Comparison of ENCODE assay signal across 8 cellular contexts in genomic region chr10:124417846-124418725, GRCh38. TPM values are rescaled to one million over a fixed set of nuclear protein-coding genes. Genes with fewer than 3 reads are reported as not detected.
DNase-seq lines count a peak whose midpoint lies in the region; ATAC-seq and FAIRE-seq lines count a peak whose summit lies in the region.

No MANE protein-coding gene starts in this region.

- peak overlapping the region; percentile 94 for H3K4me3 ChIP-seq in BLaER1

- peak overlapping the region; percentile 89 for H3K4me2 ChIP-seq in BLaER1

- intact Hi-C loops in left ventricle myocardium superior (cut with micrococcal nuclease) (no loop called here), posterior cingulate gyrus (cut with DNase I) (loop anchor here (5.0 kb wide), 1 partner anchor 44 kb away; the partner anchor contains the start of gene LHPP)

- ATAC-seq in GM19455 (IDR thresholded peaks at IDR 0.05; ENCODE audit: unreplicated experiment) (peak; percentile 26), left ventricle myocardium superior (peak; percentile 74)

- H3K9me3 ChIP-seq in BLaER1: no peaks in the 10 kb centered on the region

- DNase-seq in HK-2 (ENCODE audit: unreplicated experiment) (peak; percentile 74), SW480 (ENCODE audit: low spot score) (peak; percentile 37), amniotic stem cell (lab: John Stamatoyannopoulos, UW) (peak; percentile 55), left ventricle myocardium superior (peak; percentile 76), posterior cingulate gyrus (peak; percentile 57 to 95 (median 70)), urothelium cell line (ENCODE audit: low spot score) (peak; percentile 61)

- H3K36me3 ChIP-seq in BLaER1: no peaks in the 10 kb centered on the region

- peaks cover 54% of the 10 kb centered on the region for H4K20me1 ChIP-seq in BLaER1

- no peaks in the 10 kb centered on the region for H3K27me3 ChIP-seq in BLaER1

- H3K4me1 ChIP-seq in BLaER1: peaks cover 17% of the 10 kb centered on the region

- peak overlapping the region; percentile 54 for H3K27ac ChIP-seq in BLaER1

- no peak for FAIRE-seq in urothelium cell line (lab: Jason Lieb, UNC)

- peak overlapping the region; percentile 83 for H3K9ac ChIP-seq in BLaER1

RNA-seq across cellular contexts. Expression of gene OAT, which starts 0.6 kb away (rescaled TPM):
- 22.7 TPM for total RNA-seq in left ventricle myocardium superior

RNA-seq across cellular contexts. Expression of gene NKX1-2, which starts 31.7 kb away (rescaled TPM):
- not detected for total RNA-seq in left ventricle myocardium superior

RNA-seq across cellular contexts. Expression of gene LHPP, which starts 43.5 kb away (rescaled TPM):
- 9.1 TPM for total RNA-seq in left ventricle myocardium superior

Comparison
In these comparisons a context has a peak if more than half of its experiments do, and no peak if none do; other contexts are left out.
1. Peak in every context shown above with its lines: DNase-seq, ATAC-seq, H3K4me3 ChIP-seq and H3K27ac ChIP-seq.